1 cellular context compared by ENCODE assay signal in the genomic region with DNA sequence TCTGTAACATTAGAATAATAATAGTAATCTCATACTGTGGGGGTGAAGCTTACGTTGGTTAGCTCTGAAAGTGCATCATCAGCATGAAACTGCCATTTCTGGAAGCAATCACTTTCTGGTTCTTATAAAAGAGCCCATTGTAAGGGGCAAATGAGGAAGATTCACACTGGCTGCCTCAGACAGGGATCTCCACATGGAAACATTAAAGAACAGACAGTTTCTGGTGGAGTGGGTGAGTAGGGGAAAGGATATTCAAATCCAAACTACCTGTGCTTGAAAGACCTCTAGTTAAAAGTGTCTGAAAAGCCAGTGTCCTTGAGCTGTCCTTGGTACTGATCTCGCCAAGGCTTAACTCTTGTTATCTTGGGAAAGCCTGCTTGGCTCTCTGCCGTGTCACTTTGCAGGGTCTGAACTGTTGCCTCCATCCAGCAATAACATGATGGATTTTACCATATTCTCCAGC.
TF ChIP-seq lines count a peak whose summit lies in the region.

No MANE protein-coding gene starts in this region.

TF ChIP-seq in GM12878, 131 proteins besides CTCF, POLR2A, EP300 and RAD21 (continued from another document):
- TF ChIP-seq, protein P1, sequence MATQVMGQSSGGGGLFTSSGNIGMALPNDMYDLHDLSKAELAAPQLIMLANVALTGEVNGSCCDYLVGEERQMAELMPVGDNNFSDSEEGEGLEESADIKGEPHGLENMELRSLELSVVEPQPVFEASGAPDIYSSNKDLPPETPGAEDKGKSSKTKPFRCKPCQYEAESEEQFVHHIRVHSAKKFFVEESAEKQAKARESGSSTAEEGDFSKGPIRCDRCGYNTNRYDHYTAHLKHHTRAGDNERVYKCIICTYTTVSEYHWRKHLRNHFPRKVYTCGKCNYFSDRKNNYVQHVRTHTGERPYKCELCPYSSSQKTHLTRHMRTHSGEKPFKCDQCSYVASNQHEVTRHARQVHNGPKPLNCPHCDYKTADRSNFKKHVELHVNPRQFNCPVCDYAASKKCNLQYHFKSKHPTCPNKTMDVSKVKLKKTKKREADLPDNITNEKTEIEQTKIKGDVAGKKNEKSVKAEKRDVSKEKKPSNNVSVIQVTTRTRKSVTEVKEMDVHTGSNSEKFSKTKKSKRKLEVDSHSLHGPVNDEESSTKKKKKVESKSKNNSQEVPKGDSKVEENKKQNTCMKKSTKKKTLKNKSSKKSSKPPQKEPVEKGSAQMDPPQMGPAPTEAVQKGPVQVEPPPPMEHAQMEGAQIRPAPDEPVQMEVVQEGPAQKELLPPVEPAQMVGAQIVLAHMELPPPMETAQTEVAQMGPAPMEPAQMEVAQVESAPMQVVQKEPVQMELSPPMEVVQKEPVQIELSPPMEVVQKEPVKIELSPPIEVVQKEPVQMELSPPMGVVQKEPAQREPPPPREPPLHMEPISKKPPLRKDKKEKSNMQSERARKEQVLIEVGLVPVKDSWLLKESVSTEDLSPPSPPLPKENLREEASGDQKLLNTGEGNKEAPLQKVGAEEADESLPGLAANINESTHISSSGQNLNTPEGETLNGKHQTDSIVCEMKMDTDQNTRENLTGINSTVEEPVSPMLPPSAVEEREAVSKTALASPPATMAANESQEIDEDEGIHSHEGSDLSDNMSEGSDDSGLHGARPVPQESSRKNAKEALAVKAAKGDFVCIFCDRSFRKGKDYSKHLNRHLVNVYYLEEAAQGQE (IDR thresholded peaks at IDR 0.05; ENCODE audit: low read depth, low read length): peak; percentile 93
TF ChIP-seq in GM12878: peak in this region for 1.
